Comparison of ENCODE assay signal across 37 cellular contexts in genomic region chr13:51137250-51137649, GRCh38. TPM values are rescaled to one million over a fixed set of nuclear protein-coding genes. Genes with fewer than 3 reads are reported as not detected.
"Had no signal": no experiment of that assay in that cellular context is flagged by ENCODE, and none has a peak within 500 bp of the region (broad histone marks: within the 10 kb centered on the region; RNA-seq: fewer than 3 reads in every experiment).

No MANE protein-coding gene starts in this region.

- H3K4me1 ChIP-seq: body of pancreas, breast epithelium had no signal

- H3K4me3 ChIP-seq: body of pancreas, breast epithelium had no signal

- H3K9me3 ChIP-seq: body of pancreas, breast epithelium had no signal

- H3K27me3 ChIP-seq: body of pancreas, brain microvascular endothelial cell, breast epithelium had no signal

- H3K9me3 Mint-ChIP-seq: activated B cell treated with CpG ODN at 0.5 μM for 24 hours; activated CD4-positive, alpha-beta memory T cell treated with anti-CD3 and anti-CD28 coated beads, Interleukin-2, amount 10 ng/mL, durations not matched to agents 7 days and 5 days; activated CD4-positive, alpha-beta T cell treated with anti-CD3 and anti-CD28 coated beads, Interleukin-2, amount 10 ng/mL, durations not matched to agents 7 days and 5 days; activated naive CD8-positive, alpha-beta T cell treated with anti-CD3 and anti-CD28 coated beads, Interleukin-2, amount 50 U/mL, for 24 hours; T-helper 1 cell treated with Interleukin-12 subunit alpha and Interleukin-12 subunit beta and Interleukin-4 antibody, amounts not matched to agents 30 μg/mL and 1 μg/mL, for 36 hours; T-helper 2 cell treated with Interferon-gamma antibody and Interleukin-4, amounts not matched to agents 5 μg/mL and 100 μg/mL, for 36 hours had no signal

- H3K27ac ChIP-seq: body of pancreas, brain microvascular endothelial cell, breast epithelium, VCaP had no signal

- ATAC-seq: activated CD8-positive, alpha-beta memory T cell treated with anti-CD3 and anti-CD28 coated beads, Interleukin-2, amount 10 ng/mL, durations not matched to agents 7 days and 5 days; activated CD8-positive, alpha-beta T cell treated with anti-CD3 and anti-CD28 coated beads, Interleukin-2, amount 10 ng/mL, durations not matched to agents 7 days and 5 days; activated naive CD8-positive, alpha-beta T cell treated with anti-CD3 and anti-CD28 coated beads, Interleukin-2, amount 50 U/mL, for 24 hours; body of pancreas had no signal

- H3K36me3 ChIP-seq: brain microvascular endothelial cell, breast epithelium had no signal

- H3K4me3 Mint-ChIP-seq: activated B cell treated with CpG ODN at 0.5 μM for 24 hours; activated CD4-positive, alpha-beta memory T cell treated with anti-CD3 and anti-CD28 coated beads, Interleukin-2, amount 10 ng/mL, durations not matched to agents 7 days and 5 days; activated CD4-positive, alpha-beta T cell treated with anti-CD3 and anti-CD28 coated beads, Interleukin-2, amount 10 ng/mL, durations not matched to agents 7 days and 5 days; activated CD8-positive, alpha-beta memory T cell treated with anti-CD3 and anti-CD28 coated beads, Interleukin-2, amount 10 ng/mL, durations not matched to agents 7 days and 5 days; activated CD8-positive, alpha-beta T cell treated with anti-CD3 and anti-CD28 coated beads, Interleukin-2, amount 10 ng/mL, durations not matched to agents 7 days and 5 days; activated naive CD4-positive, alpha-beta T cell treated with anti-CD3 and anti-CD28 coated beads, Interleukin-2, amount 10 ng/mL, durations not matched to agents 7 days and 5 days; activated naive CD4-positive, alpha-beta T cell treated with anti-CD3 and anti-CD28 coated beads, Interleukin-2, amount 50 U/mL, for 24 hours; activated naive CD8-positive, alpha-beta T cell; activated naive CD8-positive, alpha-beta T cell treated with anti-CD3 and anti-CD28 coated beads, Interleukin-2, amount 10 ng/mL, durations not matched to agents 7 days and 5 days; activated naive CD8-positive, alpha-beta T cell treated with anti-CD3 and anti-CD28 coated beads, Interleukin-2, amount 50 U/mL, for 24 hours; activated T-cell treated with anti-CD3 and anti-CD28 coated beads, Interleukin-2, amount 50 U/mL, for 24 hours; T-helper 1 cell treated with Interleukin-12 subunit alpha and Interleukin-12 subunit beta and Interleukin-4 antibody, amounts not matched to agents 30 μg/mL and 1 μg/mL, for 36 hours; T-helper 2 cell treated with Interferon-gamma antibody and Interleukin-4, amounts not matched to agents 5 μg/mL and 100 μg/mL, for 36 hours had no signal

- DNase-seq: activated B cell treated with CpG ODN at 0.5 μM for 24 hours; activated CD4-positive, alpha-beta memory T cell treated with anti-CD3 and anti-CD28 coated beads, Interleukin-2, amount 10 ng/mL, durations not matched to agents 7 days and 5 days; activated CD4-positive, alpha-beta T cell treated with anti-CD3 and anti-CD28 coated beads for 48 hours; activated CD4-positive, alpha-beta T cell treated with anti-CD3 and anti-CD28 coated beads, Interleukin-2, amount 10 ng/mL, durations not matched to agents 7 days and 5 days; activated CD4-positive, alpha-beta T cell treated with anti-CD3 and anti-CD28 coated beads, Interleukin-2, amount 50 U/mL, for 48 hours; activated CD4-positive, CD25-positive, alpha-beta regulatory T cell treated with anti-CD3 and anti-CD28 coated beads, Interleukin-2, amount 50 U/mL, for 72 hours; activated CD8-positive, alpha-beta memory T cell treated with anti-CD3 and anti-CD28 coated beads for 24 hours; activated CD8-positive, alpha-beta memory T cell treated with anti-CD3 and anti-CD28 coated beads, Interleukin-2, amount 10 ng/mL, durations not matched to agents 7 days and 5 days; activated CD8-positive, alpha-beta memory T cell treated with anti-CD3 and anti-CD28 coated beads, Interleukin-2, amount 50 U/mL, for 48 hours; activated CD8-positive, alpha-beta T cell treated with anti-CD3 and anti-CD28 coated beads, Interleukin-2, amount 10 ng/mL, durations not matched to agents 7 days and 5 days; activated effector memory CD4-positive, alpha-beta T cell treated with Interleukin-2 at 50 U/mL for 16 hours; activated gamma-delta T cell; activated naive CD4-positive, alpha-beta T cell treated with anti-CD3 and anti-CD28 coated beads, Interleukin-2, amount 10 ng/mL, durations not matched to agents 7 days and 5 days; activated naive CD4-positive, alpha-beta T cell treated with Interleukin-2 at 50 U/mL for 16 hours; activated naive CD8-positive, alpha-beta T cell treated with anti-CD3 and anti-CD28 coated beads, Interleukin-2, amount 10 ng/mL, durations not matched to agents 7 days and 5 days; activated naive CD8-positive, alpha-beta T cell treated with anti-CD3 and anti-CD28 coated beads, Interleukin-2, amount 50 U/mL, for 24 hours; activated T-cell treated with anti-CD3 and anti-CD28 coated beads, Interleukin-2, amount 50 U/mL, for 24 hours; activated T-cell treated with anti-CD3 and anti-CD28 coated beads, Interleukin-2, amount 50 U/mL, for 48 hours; amygdala; anterior cingulate cortex; body of pancreas; brain microvascular endothelial cell; central memory CD4-positive, alpha-beta T cell; T-helper 1 cell; T-helper 2 cell; T-helper 9 cell had no signal

- H3K27ac Mint-ChIP-seq: activated B cell treated with CpG ODN at 0.5 μM for 24 hours; activated CD4-positive, alpha-beta memory T cell treated with anti-CD3 and anti-CD28 coated beads, Interleukin-2, amount 10 ng/mL, durations not matched to agents 7 days and 5 days; activated CD4-positive, alpha-beta T cell treated with anti-CD3 and anti-CD28 coated beads, Interleukin-2, amount 10 ng/mL, durations not matched to agents 7 days and 5 days; activated CD8-positive, alpha-beta memory T cell treated with anti-CD3 and anti-CD28 coated beads, Interleukin-2, amount 10 ng/mL, durations not matched to agents 7 days and 5 days; activated CD8-positive, alpha-beta T cell treated with anti-CD3 and anti-CD28 coated beads, Interleukin-2, amount 10 ng/mL, durations not matched to agents 7 days and 5 days; activated naive CD4-positive, alpha-beta T cell treated with anti-CD3 and anti-CD28 coated beads, Interleukin-2, amount 10 ng/mL, durations not matched to agents 7 days and 5 days; activated naive CD4-positive, alpha-beta T cell treated with anti-CD3 and anti-CD28 coated beads, Interleukin-2, amount 50 U/mL, for 24 hours; activated naive CD8-positive, alpha-beta T cell; activated naive CD8-positive, alpha-beta T cell treated with anti-CD3 and anti-CD28 coated beads, Interleukin-2, amount 10 ng/mL, durations not matched to agents 7 days and 5 days; activated naive CD8-positive, alpha-beta T cell treated with anti-CD3 and anti-CD28 coated beads, Interleukin-2, amount 50 U/mL, for 24 hours; activated T-cell treated with anti-CD3 and anti-CD28 coated beads, Interleukin-2, amount 50 U/mL, for 24 hours; activated T-helper 2 cell treated with anti-CD3 and anti-CD28 coated beads, Interferon-gamma antibody, Interleukin-2, Interleukin-4, amounts not matched to agents 10 μg/mL and 5 μg/mL and 100 μg/mL, durations not matched to agents 14 hours and 24 hours and 36 hours; T-helper 1 cell treated with Interleukin-12 subunit alpha and Interleukin-12 subunit beta and Interleukin-4 antibody, amounts not matched to agents 30 μg/mL and 1 μg/mL, for 36 hours; T-helper 2 cell treated with Interferon-gamma antibody and Interleukin-4, amounts not matched to agents 5 μg/mL and 100 μg/mL, for 36 hours had no signal

- H3K4me1 Mint-ChIP-seq: activated B cell treated with CpG ODN at 0.5 μM for 24 hours; activated CD4-positive, alpha-beta memory T cell treated with anti-CD3 and anti-CD28 coated beads, Interleukin-2, amount 10 ng/mL, durations not matched to agents 7 days and 5 days; activated CD4-positive, alpha-beta T cell treated with anti-CD3 and anti-CD28 coated beads, Interleukin-2, amount 10 ng/mL, durations not matched to agents 7 days and 5 days; activated CD8-positive, alpha-beta memory T cell treated with anti-CD3 and anti-CD28 coated beads, Interleukin-2, amount 10 ng/mL, durations not matched to agents 7 days and 5 days; activated naive CD4-positive, alpha-beta T cell treated with anti-CD3 and anti-CD28 coated beads, Interleukin-2, amount 10 ng/mL, durations not matched to agents 7 days and 5 days; activated naive CD4-positive, alpha-beta T cell treated with anti-CD3 and anti-CD28 coated beads, Interleukin-2, amount 50 U/mL, for 24 hours; activated naive CD8-positive, alpha-beta T cell treated with anti-CD3 and anti-CD28 coated beads, Interleukin-2, amount 50 U/mL, for 24 hours had no signal

- H3K36me3 Mint-ChIP-seq: activated CD8-positive, alpha-beta memory T cell treated with anti-CD3 and anti-CD28 coated beads, Interleukin-2, amount 10 ng/mL, durations not matched to agents 7 days and 5 days; activated naive CD4-positive, alpha-beta T cell treated with anti-CD3 and anti-CD28 coated beads, Interleukin-2, amount 10 ng/mL, durations not matched to agents 7 days and 5 days; activated naive CD4-positive, alpha-beta T cell treated with anti-CD3 and anti-CD28 coated beads, Interleukin-2, amount 50 U/mL, for 24 hours; activated naive CD8-positive, alpha-beta T cell; activated naive CD8-positive, alpha-beta T cell treated with anti-CD3 and anti-CD28 coated beads, Interleukin-2, amount 10 ng/mL, durations not matched to agents 7 days and 5 days had no signal

- FAIRE-seq: astrocyte, TTC549 had no signal

RNA-seq across cellular contexts. Expression of gene C13orf42, which starts 26.2 kb away (rescaled TPM):
- total RNA-seq: activated B cell treated with CpG ODN at 0.5 μM for 24 hours; activated CD4-positive, alpha-beta memory T cell treated with anti-CD3 and anti-CD28 coated beads, Interleukin-2, amount 10 ng/mL, durations not matched to agents 7 days and 5 days; activated CD4-positive, alpha-beta T cell treated with anti-CD3 and anti-CD28 coated beads, Interleukin-2, amount 10 ng/mL, durations not matched to agents 7 days and 5 days; activated CD8-positive, alpha-beta memory T cell treated with anti-CD3 and anti-CD28 coated beads, Interleukin-2, amount 10 ng/mL, durations not matched to agents 7 days and 5 days; activated CD8-positive, alpha-beta T cell treated with anti-CD3 and anti-CD28 coated beads, Interleukin-2, amount 10 ng/mL, durations not matched to agents 7 days and 5 days; activated naive CD8-positive, alpha-beta T cell treated with anti-CD3 and anti-CD28 coated beads, Interleukin-2, amount 10 ng/mL, durations not matched to agents 7 days and 5 days; activated T-helper 2 cell treated with anti-CD3 and anti-CD28 coated beads, Interferon-gamma antibody, Interleukin-2, Interleukin-4, amounts not matched to agents 10 μg/mL and 5 μg/mL and 100 μg/mL, durations not matched to agents 14 hours and 24 hours and 36 hours; astrocyte; body of pancreas; breast epithelium; cardiac septum; cerebellum had no signal
